ENCODE assay signal across 13 cellular contexts in the genomic region with DNA sequence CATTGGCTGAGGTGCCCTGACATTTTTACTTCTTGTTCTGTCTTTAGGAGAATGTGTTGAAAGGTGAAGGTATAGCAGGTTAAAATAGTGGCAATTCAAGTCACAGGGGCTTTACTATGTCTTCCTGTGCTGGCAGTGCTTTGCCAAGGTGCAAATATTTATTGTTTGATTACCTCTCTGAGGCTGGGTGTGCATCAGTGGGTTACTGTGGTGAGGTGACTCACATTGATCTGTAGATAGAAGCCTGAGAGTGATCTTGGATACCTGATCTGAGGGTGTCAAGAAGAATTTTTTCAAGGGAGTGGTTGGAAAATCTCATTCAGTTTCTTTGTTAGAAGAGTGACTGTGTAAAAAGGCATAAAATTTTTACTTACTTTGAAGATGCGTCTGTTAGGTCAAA.
DNase-seq lines count a peak whose midpoint lies in the region; ATAC-seq and TF ChIP-seq lines count a peak whose summit lies in the region.
"Had no signal": no experiment of that assay in that cellular context is flagged by ENCODE, and none has a peak within 500 bp of the region (broad histone marks: within the 10 kb centered on the region; RNA-seq: fewer than 3 reads in every experiment).

No MANE protein-coding gene starts in this region.

- H3K9me3 ChIP-seq in muscle layer of duodenum (ENCODE audit: control insufficient read depth in 1 of 2, low read length in 2 of 2) = no peaks in the 10 kb centered on the region
- H3K9me3 ChIP-seq in spleen = no peaks in the 10 kb centered on the region

- 88 to 95% (median 94%) methylated on average over 1 of the region's 1 CpG for WGBS in spleen, 5 donors

- H3K4me3 ChIP-seq in muscle layer of duodenum (ENCODE audit: low read depth in 1 of 2, low read length in 2 of 2) = no peak overlapping the region
- H3K4me3 ChIP-seq in spleen = no peak overlapping the region
- H3K4me3 ChIP-seq in H7 (ENCODE audit: insufficient read depth, low read depth, low read length) = no peak overlapping the region

- H3K27me3 ChIP-seq in muscle layer of duodenum (ENCODE audit: low read depth, low read length) = no peaks in the 10 kb centered on the region
- no peaks in the 10 kb centered on the region for H3K27me3 ChIP-seq in spleen (replicated peaks in 1 of 7)
- no peaks in the 10 kb centered on the region for H3K27me3 ChIP-seq in H7 (ENCODE audit: control insufficient read depth, insufficient read depth, low read length)

- H3K4me1 ChIP-seq in muscle layer of duodenum (ENCODE audit: control insufficient read depth in 1 of 2, insufficient read depth in 2 of 2, low read length in 2 of 2) = peaks cover 0 to 5% of the 10 kb centered on the region in 2 donors
- peaks cover 0 to 13% (median 0%) of the 10 kb centered on the region in 6 donors for H3K4me1 ChIP-seq in spleen

- no peaks in the 10 kb centered on the region for H3K36me3 ChIP-seq in muscle layer of duodenum (ENCODE audit: control insufficient read depth in 1 of 2, insufficient read depth in 2 of 2, low read length in 2 of 2)
- H3K36me3 ChIP-seq in spleen = peaks cover 0 to 7% (median 0%) of the 10 kb centered on the region in 6 donors
- H3K36me3 ChIP-seq in H7 (replicated peaks; ENCODE audit: control insufficient read depth, insufficient read depth, low read length) = no peaks in the 10 kb centered on the region

- DNase-seq in Caki2 (ENCODE audit: low read depth) = peak; percentile 82
- DNase-seq in NCI-H226 = peak; percentile 4
- peak; percentile 88 for DNase-seq in epithelial cell of prostate (ENCODE audit: low read depth, low spot score)
- DNase-seq in spleen = no peak
- no peak for DNase-seq in AG20443 (ENCODE audit: low spot score)
- no peak for DNase-seq in H7
- DNase-seq: activated CD4-positive, alpha-beta T cell treated with anti-CD3 and anti-CD28 coated beads for 48 hours; activated T-cell treated with anti-CD3 and anti-CD28 coated beads, Interleukin-2, amount 50 U/mL, for 4 hours; MM.1S; NCI-H2171 treated with DMSO at 0.1 percent for 48 hours; T-helper 17 cell had no signal

- intact Hi-C loops in spleen (cut with DNase I; ENCODE audit: low total_unique reads) = no loop called here

- no peak for TF ChIP-seq POLR2A in spleen (IDR thresholded peaks at IDR 0.05)

- in situ Hi-C loops in Caki2 (cut with HindIII; ENCODE audit: low pct_unique_long_range_greater_than_20kb, low sequenced_read_pairs) = no loop called here

- TF ChIP-seq CTCF in spleen (IDR thresholded peaks at IDR 0.05 in 8 of 11, conservative IDR thresholded peaks at IDR 0.05 in 3 of 11) = no peak

- H3K27ac ChIP-seq in epithelial cell of prostate = peak overlapping the region; percentile 97
- H3K27ac ChIP-seq in muscle layer of duodenum (ENCODE audit: low read length) = peak overlapping the region; percentile 75
- no peak overlapping the region for H3K27ac ChIP-seq in spleen

- no peak for ATAC-seq in HG03039 (IDR thresholded peaks at IDR 0.05; ENCODE audit: unreplicated experiment)
- ATAC-seq: activated T-cell treated with anti-CD3 and anti-CD28 coated beads, Interleukin-2, amount 50 U/mL, for 4 hours; T-helper 17 cell had no signal

Comparison
In these comparisons a context has a peak if more than half of its experiments do, and no peak if none do; other contexts are left out.
1. DNase-seq: peak in Caki2 (single experiment), NCI-H226 (single experiment) and epithelial cell of prostate (single experiment); none in spleen (single experiment), AG20443 (single experiment) and H7 (single experiment).
2. H3K27ac ChIP-seq: peak in epithelial cell of prostate (single experiment) and muscle layer of duodenum (single experiment); none in spleen (0 of 8).